Comparison of ENCODE assay signal across 8 cellular contexts in genomic region chr2:86720541-86721320, GRCh38. TPM values are rescaled to one million over a fixed set of nuclear protein-coding genes. Genes with fewer than 3 reads are reported as not detected.
DNase-seq lines count a peak whose midpoint lies in the region; ATAC-seq and TF ChIP-seq lines count a peak whose summit lies in the region.
"Not testable (repeated sequence)": the region's sequence is repeated elsewhere in the genome, so short reads cannot be mapped to it uniquely, and the experiment has no call there.

No MANE protein-coding gene starts in this region.

- H3K27me3 ChIP-seq in Caco-2 (replicated peaks; ENCODE audit: control insufficient read depth, insufficient read depth, low read length); HL-60 (ENCODE audit: insufficient read depth, poor library complexity, severe bottlenecking): not testable (repeated sequence)

- DNase-seq in Caco-2 (peak; percentile 51 to 62), HL-60 (ENCODE audit: low read depth in 1 of 2, low spot score in 1 of 2) (peak; percentile 13 to 36), T-helper 17 cell (peak; percentile 30 to 48 (median 37)), germinal center (ENCODE audit: low spot score) (peak; percentile 12), nephron progenitor cell (peak; percentile 53)
- DNase-seq in activated naive CD8-positive, alpha-beta T cell treated with anti-CD3 and anti-CD28 coated beads for 36 hours, result peak; percentile 66
- DNase-seq in stimulated activated CD8-positive, alpha-beta memory T cell treated with anti-CD3 and anti-CD28 coated beads, Interleukin-7, amount 100 ng/mL, for 24 hours (ENCODE audit: low read depth), result peak; percentile 10

- not testable (repeated sequence) for H3K36me3 Mint-ChIP-seq in Caco-2 (ENCODE audit: insufficient read depth, unreplicated experiment); T-helper 17 cell (ENCODE audit: low read depth); activated naive CD8-positive, alpha-beta T cell treated with anti-CD3 and anti-CD28 coated beads for 36 hours; nephron progenitor cell (ENCODE audit: low read depth)

- H3K27me3 Mint-ChIP-seq in Caco-2 (ENCODE audit: insufficient read depth, unreplicated experiment); T-helper 17 cell; activated naive CD8-positive, alpha-beta T cell treated with anti-CD3 and anti-CD28 coated beads for 36 hours; nephron progenitor cell (ENCODE audit: low read depth, poor library complexity): not testable (repeated sequence)

- peak; percentile 22 for ATAC-seq in GM21576 (IDR thresholded peaks at IDR 0.05; ENCODE audit: unreplicated experiment)
- peak; percentile 39 for ATAC-seq in T-helper 17 cell

- POLR2A ChIA-PET in Caco-2 (lab: Charles Lee), result not testable (repeated sequence)

- peak overlapping the region; percentile 75 for H3K4me3 ChIP-seq in Caco-2 (ENCODE audit: low read depth, low read length)
- peak overlapping the region; percentile 67 for H3K4me3 ChIP-seq in HL-60 (replicated peaks; ENCODE audit: insufficient read depth, low read length)

- CTCF ChIA-PET in Caco-2 (lab: Charles Lee), result not testable (repeated sequence)

- H3K9me3 Mint-ChIP-seq in Caco-2 (ENCODE audit: unreplicated experiment); activated naive CD8-positive, alpha-beta T cell treated with anti-CD3 and anti-CD28 coated beads for 36 hours; nephron progenitor cell: not testable (repeated sequence)

- not testable (repeated sequence) for BruUV-seq in Caco-2 (replicated peaks; lab: Mats Ljungman, UMichigan)

- peak overlapping the region; percentile 71 for H3K4me3 Mint-ChIP-seq in Caco-2 (ENCODE audit: unreplicated experiment)
- H3K4me3 Mint-ChIP-seq in T-helper 17 cell, result peak overlapping the region; percentile 83
- H3K4me3 Mint-ChIP-seq in activated naive CD8-positive, alpha-beta T cell treated with anti-CD3 and anti-CD28 coated beads for 36 hours, result peak overlapping the region; percentile 87
- peak overlapping the region; percentile 86 for H3K4me3 Mint-ChIP-seq in nephron progenitor cell

- H3K4me1 ChIP-seq in Caco-2, result not testable (repeated sequence)

- not testable (repeated sequence) for H3K36me3 ChIP-seq in Caco-2 (ENCODE audit: control insufficient read depth, insufficient read depth, low read length)

- not testable (repeated sequence) for H3K9me3 ChIP-seq in Caco-2; T-helper 17 cell (ENCODE audit: control insufficient read depth, low read length, poor library complexity, severe bottlenecking)

- not testable (repeated sequence) for H3K4me1 Mint-ChIP-seq in Caco-2 (ENCODE audit: low read depth, unreplicated experiment); T-helper 17 cell; activated naive CD8-positive, alpha-beta T cell treated with anti-CD3 and anti-CD28 coated beads for 36 hours; nephron progenitor cell

- intact Hi-C loops in Caco-2 (cut with micrococcal nuclease; ENCODE audit: unreplicated experiment), result not testable (repeated sequence)

- not testable (repeated sequence) for TF ChIP-seq CTCF in Caco-2 (IDR thresholded peaks at IDR 0.05; ENCODE audit: insufficient read depth in 1 of 2, low read depth in 1 of 2, low read length in 1 of 2, severe bottlenecking in 1 of 2, unreplicated experiment in 1 of 2); HL-60 (IDR thresholded peaks at IDR 0.05; ENCODE audit: insufficient read depth, low read length); nephron progenitor cell (IDR thresholded peaks at IDR 0.05)

- peak overlapping the region; percentile 37 for H3K27ac Mint-ChIP-seq in Caco-2 (ENCODE audit: unreplicated experiment)
- H3K27ac Mint-ChIP-seq in T-helper 17 cell, result peak overlapping the region; percentile 21
- peak overlapping the region; percentile 84 for H3K27ac Mint-ChIP-seq in activated naive CD8-positive, alpha-beta T cell treated with anti-CD3 and anti-CD28 coated beads for 36 hours
- not testable (repeated sequence) for H3K27ac Mint-ChIP-seq in nephron progenitor cell

- H3K27ac ChIP-seq in HL-60 (replicated peaks), result peak overlapping the region; percentile 80

RNA-seq across cellular contexts. Expression of gene RMND5A, which starts 0.6 kb away (rescaled TPM):
- total RNA-seq in Caco-2 (2022) (59.9 and 61.5 TPM in 2 replicates), T-helper 17 cell (10 to 100 TPM; 28.4 to 42.3 TPM)
- 10 to 100 TPM; 63.4 to 65.9 TPM for total RNA-seq in activated naive CD8-positive, alpha-beta T cell treated with anti-CD3 and anti-CD28 coated beads for 36 hours

Comparison
In these comparisons a context has a peak if more than half of its experiments do, and no peak if none do; other contexts are left out.
1. Peak in every context shown above with its lines: DNase-seq, ATAC-seq, H3K4me3 ChIP-seq and H3K27ac ChIP-seq.
2. DNase-seq: peak in every context shown above with its lines; median percentile 66 in activated naive CD8-positive, alpha-beta T cell treated with anti-CD3 and anti-CD28 coated beads for 36 hours; 56 in Caco-2; 53 in nephron progenitor cell; 37 in T-helper 17 cell; 24 in HL-60; 12 in germinal center; 10 in stimulated activated CD8-positive, alpha-beta memory T cell treated with anti-CD3 and anti-CD28 coated beads, Interleukin-7, amount 100 ng/mL, for 24 hours.